In the genomic region with DNA sequence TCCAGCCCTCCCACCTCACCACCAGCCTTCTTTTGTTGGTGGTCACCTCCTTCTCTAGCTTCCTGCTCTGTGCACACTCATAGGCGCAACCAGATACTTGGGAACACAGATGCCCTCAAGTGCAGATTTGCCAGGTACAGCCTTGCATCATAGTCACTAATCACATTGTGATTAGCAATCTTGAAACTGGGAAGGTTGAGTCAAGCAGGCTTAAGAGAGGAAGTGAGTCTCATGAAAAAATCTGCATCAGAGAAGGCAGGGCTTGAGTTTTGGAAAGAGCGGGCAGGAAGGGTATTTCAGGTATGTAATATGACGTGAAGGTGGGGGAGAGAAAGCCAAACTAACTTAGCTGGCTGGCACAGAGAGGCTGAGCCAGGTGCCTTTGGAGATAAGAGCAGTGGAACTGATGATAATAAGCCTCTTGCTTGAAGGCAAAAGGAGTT, we compare ENCODE assay signal across 1 cellular context.
TF ChIP-seq lines count a peak whose summit lies in the region.

No MANE protein-coding gene starts in this region.

TF ChIP-seq in K562, 482 proteins besides CTCF, POLR2A, EP300 and RAD21 (continued from another document):
- TF ChIP-seq, protein P1, sequence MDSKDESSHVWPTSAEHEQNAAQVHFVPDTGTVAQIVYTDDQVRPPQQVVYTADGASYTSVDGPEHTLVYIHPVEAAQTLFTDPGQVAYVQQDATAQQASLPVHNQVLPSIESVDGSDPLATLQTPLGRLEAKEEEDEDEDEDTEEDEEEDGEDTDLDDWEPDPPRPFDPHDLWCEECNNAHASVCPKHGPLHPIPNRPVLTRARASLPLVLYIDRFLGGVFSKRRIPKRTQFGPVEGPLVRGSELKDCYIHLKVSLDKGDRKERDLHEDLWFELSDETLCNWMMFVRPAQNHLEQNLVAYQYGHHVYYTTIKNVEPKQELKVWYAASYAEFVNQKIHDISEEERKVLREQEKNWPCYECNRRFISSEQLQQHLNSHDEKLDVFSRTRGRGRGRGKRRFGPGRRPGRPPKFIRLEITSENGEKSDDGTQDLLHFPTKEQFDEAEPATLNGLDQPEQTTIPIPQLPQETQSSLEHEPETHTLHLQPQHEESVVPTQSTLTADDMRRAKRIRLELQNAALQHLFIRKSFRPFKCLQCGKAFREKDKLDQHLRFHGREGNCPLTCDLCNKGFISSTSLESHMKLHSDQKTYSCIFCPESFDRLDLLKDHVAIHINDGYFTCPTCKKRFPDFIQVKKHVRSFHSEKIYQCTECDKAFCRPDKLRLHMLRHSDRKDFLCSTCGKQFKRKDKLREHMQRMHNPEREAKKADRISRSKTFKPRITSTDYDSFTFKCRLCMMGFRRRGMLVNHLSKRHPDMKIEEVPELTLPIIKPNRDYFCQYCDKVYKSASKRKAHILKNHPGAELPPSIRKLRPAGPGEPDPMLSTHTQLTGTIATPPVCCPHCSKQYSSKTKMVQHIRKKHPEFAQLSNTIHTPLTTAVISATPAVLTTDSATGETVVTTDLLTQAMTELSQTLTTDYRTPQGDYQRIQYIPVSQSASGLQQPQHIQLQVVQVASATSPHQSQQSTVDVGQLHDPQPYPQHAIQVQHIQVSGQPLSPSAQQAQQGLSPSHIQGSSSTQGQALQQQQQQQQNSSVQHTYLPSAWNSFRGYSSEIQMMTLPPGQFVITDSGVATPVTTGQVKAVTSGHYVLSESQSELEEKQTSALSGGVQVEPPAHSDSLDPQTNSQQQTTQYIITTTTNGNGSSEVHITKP (IDR thresholded peaks at IDR 0.05; ENCODE audit: partially characterized antibody): no peak
- TF ChIP-seq, protein P2, sequence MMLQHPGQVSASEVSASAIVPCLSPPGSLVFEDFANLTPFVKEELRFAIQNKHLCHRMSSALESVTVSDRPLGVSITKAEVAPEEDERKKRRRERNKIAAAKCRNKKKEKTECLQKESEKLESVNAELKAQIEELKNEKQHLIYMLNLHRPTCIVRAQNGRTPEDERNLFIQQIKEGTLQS (IDR thresholded peaks at IDR 0.05): peak; percentile 49; the same call in 1 of the 2 replicates
- TF ChIP-seq, protein P2 (CRISPR knock-in tag; conservative IDR thresholded peaks at IDR 0.05): no peak
- TF ChIP-seq NCOR1 (IDR thresholded peaks at IDR 0.05) (peak; percentile 41; the same call in 1 of the 2 replicates), NR2C1 (IDR thresholded peaks at IDR 0.05) (no peak), NR2C1 (tag; IDR thresholded peaks at IDR 0.05) (no peak), CTBP1 (IDR thresholded peaks at IDR 0.05; ENCODE audit: borderline replicate concordance) (peak; percentile 78; the same call in 1 of the 2 replicates), MTA2 (IDR thresholded peaks at IDR 0.05; ENCODE audit: low read depth) (peak; percentile 67), DPF2 (IDR thresholded peaks at IDR 0.05) (peak; percentile 75), KDM1A (IDR thresholded peaks at IDR 0.05) (peak in 1 of 2 experiments; percentile 16; a peak in 1 of 4 replicates), MTA1 (IDR thresholded peaks at IDR 0.05; ENCODE audit: borderline replicate concordance) (no peak), MTA3 (IDR thresholded peaks at IDR 0.05; ENCODE audit: borderline replicate concordance) (0 out of 2 replicates have a peak, but pooled peaks have one; percentile 29)
- TF ChIP-seq, protein P3, sequence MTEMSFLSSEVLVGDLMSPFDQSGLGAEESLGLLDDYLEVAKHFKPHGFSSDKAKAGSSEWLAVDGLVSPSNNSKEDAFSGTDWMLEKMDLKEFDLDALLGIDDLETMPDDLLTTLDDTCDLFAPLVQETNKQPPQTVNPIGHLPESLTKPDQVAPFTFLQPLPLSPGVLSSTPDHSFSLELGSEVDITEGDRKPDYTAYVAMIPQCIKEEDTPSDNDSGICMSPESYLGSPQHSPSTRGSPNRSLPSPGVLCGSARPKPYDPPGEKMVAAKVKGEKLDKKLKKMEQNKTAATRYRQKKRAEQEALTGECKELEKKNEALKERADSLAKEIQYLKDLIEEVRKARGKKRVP (CRISPR knock-in tag; IDR thresholded peaks at IDR 0.05): no peak
- TF ChIP-seq, protein P4, sequence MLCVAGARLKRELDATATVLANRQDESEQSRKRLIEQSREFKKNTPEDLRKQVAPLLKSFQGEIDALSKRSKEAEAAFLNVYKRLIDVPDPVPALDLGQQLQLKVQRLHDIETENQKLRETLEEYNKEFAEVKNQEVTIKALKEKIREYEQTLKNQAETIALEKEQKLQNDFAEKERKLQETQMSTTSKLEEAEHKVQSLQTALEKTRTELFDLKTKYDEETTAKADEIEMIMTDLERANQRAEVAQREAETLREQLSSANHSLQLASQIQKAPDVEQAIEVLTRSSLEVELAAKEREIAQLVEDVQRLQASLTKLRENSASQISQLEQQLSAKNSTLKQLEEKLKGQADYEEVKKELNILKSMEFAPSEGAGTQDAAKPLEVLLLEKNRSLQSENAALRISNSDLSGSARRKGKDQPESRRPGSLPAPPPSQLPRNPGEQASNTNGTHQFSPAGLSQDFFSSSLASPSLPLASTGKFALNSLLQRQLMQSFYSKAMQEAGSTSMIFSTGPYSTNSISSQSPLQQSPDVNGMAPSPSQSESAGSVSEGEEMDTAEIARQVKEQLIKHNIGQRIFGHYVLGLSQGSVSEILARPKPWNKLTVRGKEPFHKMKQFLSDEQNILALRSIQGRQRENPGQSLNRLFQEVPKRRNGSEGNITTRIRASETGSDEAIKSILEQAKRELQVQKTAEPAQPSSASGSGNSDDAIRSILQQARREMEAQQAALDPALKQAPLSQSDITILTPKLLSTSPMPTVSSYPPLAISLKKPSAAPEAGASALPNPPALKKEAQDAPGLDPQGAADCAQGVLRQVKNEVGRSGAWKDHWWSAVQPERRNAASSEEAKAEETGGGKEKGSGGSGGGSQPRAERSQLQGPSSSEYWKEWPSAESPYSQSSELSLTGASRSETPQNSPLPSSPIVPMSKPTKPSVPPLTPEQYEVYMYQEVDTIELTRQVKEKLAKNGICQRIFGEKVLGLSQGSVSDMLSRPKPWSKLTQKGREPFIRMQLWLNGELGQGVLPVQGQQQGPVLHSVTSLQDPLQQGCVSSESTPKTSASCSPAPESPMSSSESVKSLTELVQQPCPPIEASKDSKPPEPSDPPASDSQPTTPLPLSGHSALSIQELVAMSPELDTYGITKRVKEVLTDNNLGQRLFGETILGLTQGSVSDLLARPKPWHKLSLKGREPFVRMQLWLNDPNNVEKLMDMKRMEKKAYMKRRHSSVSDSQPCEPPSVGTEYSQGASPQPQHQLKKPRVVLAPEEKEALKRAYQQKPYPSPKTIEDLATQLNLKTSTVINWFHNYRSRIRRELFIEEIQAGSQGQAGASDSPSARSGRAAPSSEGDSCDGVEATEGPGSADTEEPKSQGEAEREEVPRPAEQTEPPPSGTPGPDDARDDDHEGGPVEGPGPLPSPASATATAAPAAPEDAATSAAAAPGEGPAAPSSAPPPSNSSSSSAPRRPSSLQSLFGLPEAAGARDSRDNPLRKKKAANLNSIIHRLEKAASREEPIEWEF (CRISPR knock-in tag; IDR thresholded peaks at IDR 0.05): no peak
- TF ChIP-seq, protein P5, sequence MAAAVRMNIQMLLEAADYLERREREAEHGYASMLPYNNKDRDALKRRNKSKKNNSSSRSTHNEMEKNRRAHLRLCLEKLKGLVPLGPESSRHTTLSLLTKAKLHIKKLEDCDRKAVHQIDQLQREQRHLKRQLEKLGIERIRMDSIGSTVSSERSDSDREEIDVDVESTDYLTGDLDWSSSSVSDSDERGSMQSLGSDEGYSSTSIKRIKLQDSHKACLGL (CRISPR knock-in tag; IDR thresholded peaks at IDR 0.05; ENCODE audit: borderline replicate concordance, poor library complexity, severe bottlenecking): no peak
- TF ChIP-seq, protein P6, sequence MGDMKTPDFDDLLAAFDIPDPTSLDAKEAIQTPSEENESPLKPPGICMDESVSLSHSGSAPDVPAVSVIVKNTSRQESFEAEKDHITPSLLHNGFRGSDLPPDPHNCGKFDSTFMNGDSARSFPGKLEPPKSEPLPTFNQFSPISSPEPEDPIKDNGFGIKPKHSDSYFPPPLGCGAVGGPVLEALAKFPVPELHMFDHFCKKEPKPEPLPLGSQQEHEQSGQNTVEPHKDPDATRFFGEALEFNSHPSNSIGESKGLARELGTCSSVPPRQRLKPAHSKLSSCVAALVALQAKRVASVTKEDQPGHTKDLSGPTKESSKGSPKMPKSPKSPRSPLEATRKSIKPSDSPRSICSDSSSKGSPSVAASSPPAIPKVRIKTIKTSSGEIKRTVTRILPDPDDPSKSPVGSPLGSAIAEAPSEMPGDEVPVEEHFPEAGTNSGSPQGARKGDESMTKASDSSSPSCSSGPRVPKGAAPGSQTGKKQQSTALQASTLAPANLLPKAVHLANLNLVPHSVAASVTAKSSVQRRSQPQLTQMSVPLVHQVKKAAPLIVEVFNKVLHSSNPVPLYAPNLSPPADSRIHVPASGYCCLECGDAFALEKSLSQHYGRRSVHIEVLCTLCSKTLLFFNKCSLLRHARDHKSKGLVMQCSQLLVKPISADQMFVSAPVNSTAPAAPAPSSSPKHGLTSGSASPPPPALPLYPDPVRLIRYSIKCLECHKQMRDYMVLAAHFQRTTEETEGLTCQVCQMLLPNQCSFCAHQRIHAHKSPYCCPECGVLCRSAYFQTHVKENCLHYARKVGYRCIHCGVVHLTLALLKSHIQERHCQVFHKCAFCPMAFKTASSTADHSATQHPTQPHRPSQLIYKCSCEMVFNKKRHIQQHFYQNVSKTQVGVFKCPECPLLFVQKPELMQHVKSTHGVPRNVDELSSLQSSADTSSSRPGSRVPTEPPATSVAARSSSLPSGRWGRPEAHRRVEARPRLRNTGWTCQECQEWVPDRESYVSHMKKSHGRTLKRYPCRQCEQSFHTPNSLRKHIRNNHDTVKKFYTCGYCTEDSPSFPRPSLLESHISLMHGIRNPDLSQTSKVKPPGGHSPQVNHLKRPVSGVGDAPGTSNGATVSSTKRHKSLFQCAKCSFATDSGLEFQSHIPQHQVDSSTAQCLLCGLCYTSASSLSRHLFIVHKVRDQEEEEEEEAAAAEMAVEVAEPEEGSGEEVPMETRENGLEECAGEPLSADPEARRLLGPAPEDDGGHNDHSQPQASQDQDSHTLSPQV (IDR thresholded peaks at IDR 0.05): no peak
TF ChIP-seq in K562: peak in this region for 26.
